Comparison of ENCODE assay signal across 25 cellular contexts in the genomic region with DNA sequence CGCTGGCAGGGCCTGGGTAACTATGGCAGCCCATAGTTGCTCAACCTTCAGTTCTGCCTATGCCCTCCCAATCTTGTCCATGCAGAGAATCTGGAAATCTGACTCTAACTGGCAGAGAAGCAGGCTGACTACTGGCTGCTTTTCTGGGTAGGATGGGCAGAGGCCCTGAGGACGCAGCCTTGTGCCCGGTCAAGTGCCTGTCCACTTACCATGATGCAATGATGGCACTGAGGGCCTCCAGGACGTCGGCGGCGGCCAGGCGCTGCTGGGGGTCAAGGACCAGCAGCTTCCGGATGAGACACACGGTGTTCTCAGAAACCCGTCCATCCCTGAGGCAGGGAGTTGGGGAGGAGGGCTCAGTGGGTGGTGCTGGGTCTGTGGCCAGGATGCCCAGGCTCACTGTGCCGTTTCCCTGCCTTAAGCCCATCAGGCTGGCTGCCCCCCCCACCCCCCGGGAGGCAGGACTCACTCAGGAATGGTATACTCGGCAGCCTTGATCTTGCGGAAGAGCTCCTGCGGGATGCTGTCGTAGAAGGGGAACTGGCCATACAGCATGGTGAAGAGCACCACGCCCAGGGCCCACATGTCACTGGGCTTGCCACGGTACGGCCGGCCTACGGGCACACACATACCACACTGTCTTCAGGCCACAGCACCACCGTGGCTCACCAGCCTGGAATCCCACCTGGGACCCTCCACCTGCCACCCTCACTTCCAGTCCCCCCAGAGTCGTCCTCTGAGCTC. TPM values are rescaled to one million over a fixed set of nuclear protein-coding genes. Genes with fewer than 3 reads are reported as not detected.
DNase-seq lines count a peak whose midpoint lies in the region; ATAC-seq, FAIRE-seq and TF ChIP-seq lines count a peak whose summit lies in the region.
"Had no signal": no experiment of that assay in that cellular context is flagged by ENCODE, and none has a peak within 500 bp of the region (broad histone marks: within the 10 kb centered on the region; RNA-seq: fewer than 3 reads in every experiment).

No MANE protein-coding gene starts in this region.

- dilution Hi-C loops in IMR-90 (cut with HindIII; ENCODE audit: low sequenced_read_pairs, unreplicated experiment) = no loop called here

- no peak overlapping the region for H3K4me3 ChIP-seq in IMR-90 (ENCODE audit: insufficient read depth, low read depth, low read length)
- H3K4me3 ChIP-seq in bronchial epithelial cell (ENCODE audit: low read depth, low read length) = no peak overlapping the region
- H3K4me3 ChIP-seq in neuronal stem cell (ENCODE audit: low read length in 2 of 2) = no peak overlapping the region
- no peak overlapping the region for H3K4me3 ChIP-seq in stomach
- H3K4me3 ChIP-seq: heart right ventricle, left lung, prostate gland had no signal

- ATAC-seq in IMR-90 (ENCODE audit: low read depth) = no peak
- no peak for ATAC-seq in effector memory CD8-positive, alpha-beta T cell (replicated peaks)
- ATAC-seq in HG03342 (IDR thresholded peaks at IDR 0.05; ENCODE audit: unreplicated experiment) = no peak

- TF ChIP-seq RAD21 in IMR-90 (IDR thresholded peaks at IDR 0.05; ENCODE audit: low read length) = no peak

- H3K36me3 ChIP-seq in IMR-90 (ENCODE audit: control insufficient read depth, insufficient read depth, low read length) (peaks cover 74% of the 10 kb centered on the region), bronchial epithelial cell (ENCODE audit: control insufficient read depth, insufficient read depth, low read length) (peaks cover 59% of the 10 kb centered on the region), neuronal stem cell (replicated peaks in 1 of 2; ENCODE audit: control insufficient read depth in 2 of 2, insufficient read depth in 2 of 2, low read length in 2 of 2) (peaks cover 42 to 78% of the 10 kb centered on the region in 2 donors), stomach (peaks cover 62 to 96% (median 91%) of the 10 kb centered on the region in 4 donors)

- peak; percentile 66 for FAIRE-seq in bronchial epithelial cell (lab: Jason Lieb, UNC)
- FAIRE-seq: G401.6 had no signal

- H3K4me3 Mint-ChIP-seq in effector memory CD8-positive, alpha-beta T cell = no peak overlapping the region
- H3K4me3 Mint-ChIP-seq: CD4-positive, alpha-beta memory T cell; central memory CD8-positive, alpha-beta T cell; nephron progenitor cell; T-helper 2 cell treated with Interferon-gamma antibody and Interleukin-4, amounts not matched to agents 5 μg/mL and 100 μg/mL, for 36 hours had no signal

- no peak overlapping the region for H4K5ac ChIP-seq in IMR-90 (ENCODE audit: low read depth, low read length)

- peak overlapping the region; percentile 95 for H2AK9ac ChIP-seq in IMR-90 (replicated peaks; ENCODE audit: low read depth, low read length, poor library complexity)

- CTCF ChIA-PET in IMR-90 (lab: Yijun Ruan, JAX) = interaction anchor here (0.7 kb wide), 1 partner anchor 76 kb away, joined by 5 read pairs; no protein-coding TSS in a partner anchor

- H2BK20ac ChIP-seq in IMR-90 (ENCODE audit: low read depth, low read length) = no peak overlapping the region

- peak overlapping the region in 1 of 2 donors; percentile 23 for H3K27ac Mint-ChIP-seq in effector memory CD8-positive, alpha-beta T cell
- H3K27ac Mint-ChIP-seq: T-helper 2 cell treated with Interferon-gamma antibody and Interleukin-4, amounts not matched to agents 5 μg/mL and 100 μg/mL, for 36 hours had no signal

- peaks cover 12% of the 10 kb centered on the region for H3K4me1 ChIP-seq in IMR-90 (ENCODE audit: control insufficient read depth, insufficient read depth, low read length)
- H3K4me1 ChIP-seq in neuronal stem cell (ENCODE audit: control insufficient read depth in 2 of 2, insufficient read depth in 1 of 2, low read depth in 1 of 2, low read length in 2 of 2) = no peaks in the 10 kb centered on the region
- H3K4me1 ChIP-seq in stomach = peaks cover 2 to 34% (median 8%) of the 10 kb centered on the region in 4 donors
- H3K4me1 ChIP-seq: prostate gland had no signal

- H3K9ac ChIP-seq in IMR-90 (ENCODE audit: low read depth, low read length) (no peak overlapping the region), neuronal stem cell (ENCODE audit: low read depth, low read length, poor library complexity) (peak overlapping the region; percentile 30)

- no TSS peak for BruUV-seq in IMR-90 (replicated peaks; lab: Mats Ljungman, UMichigan)

- H3K79me1 ChIP-seq in IMR-90 (ENCODE audit: low read depth in 1 of 2, low read length in 2 of 2) (peaks cover 9 to 46% of the 10 kb centered on the region in 2 experiments; a peak in 2 of 4 replicates), neuronal stem cell (ENCODE audit: low read depth, low read length) (peaks cover 3% of the 10 kb centered on the region)

- peaks cover 11% of the 10 kb centered on the region for H3K9me1 ChIP-seq in IMR-90 (ENCODE audit: insufficient read depth, low read length)

- H4K20me1 ChIP-seq in IMR-90 (ENCODE audit: insufficient read depth, low read length) = no peaks in the 10 kb centered on the region

- H3K14ac ChIP-seq in IMR-90 (replicated peaks; ENCODE audit: low read depth, low read length) (no peak overlapping the region; the same call in 1 of the 2 replicates), neuronal stem cell (ENCODE audit: low read length) (no peak overlapping the region)

- H3K27me3 ChIP-seq in IMR-90 (ENCODE audit: control insufficient read depth, insufficient read depth, low read length) (no peaks in the 10 kb centered on the region), bronchial epithelial cell (ENCODE audit: control insufficient read depth, insufficient read depth, low read length) (no peaks in the 10 kb centered on the region), neuronal stem cell (ENCODE audit: control insufficient read depth in 3 of 3, insufficient read depth in 3 of 3, low read depth in 1 of 3, low read length in 3 of 3) (no peaks in the 10 kb centered on the region), stomach (no peaks in the 10 kb centered on the region)
- H3K27me3 ChIP-seq: heart right ventricle, left lung had no signal

- no peak for TF ChIP-seq POLR2A in IMR-90 (IDR thresholded peaks at IDR 0.05; ENCODE audit: low read depth, low read length)
- TF ChIP-seq POLR2A in stomach (IDR thresholded peaks at IDR 0.05) = no peak

- WGBS in IMR-90 (ENCODE audit: extremely low coverage in 2 of 2, insufficient read length in 1 of 2), 2 experiments = 91% methylated on average over 9 of the region's 24 CpGs; no CpG with 5 or more reads in 1 of the 2 experiments
- no CpG with 5 or more reads among the region's 24 CpGs for WGBS in neuronal stem cell (ENCODE audit: extremely low coverage in 2 of 2, insufficient read length in 2 of 2, insufficient replicate concordance in 1 of 2), 2 donors
- whole genome bisulfite sequencing in stomach, 5 donors = 92 to 96% (median 93%) methylated on average over 16 to 24 of the region's 24 CpGs

- H3K27ac ChIP-seq in IMR-90 (ENCODE audit: insufficient read depth, low read length) (peak overlapping the region; percentile 40; the same call in 1 of the 2 replicates), neuronal stem cell (replicated peaks; ENCODE audit: low read length) (no peak overlapping the region), stomach (peak overlapping the region in 3 of 5 donors; percentile 1 to 67 (median 53))

- peak overlapping the region in 1 of 2 experiments; percentile 60; a peak in 2 of 4 replicates for H4K8ac ChIP-seq in IMR-90 (ENCODE audit: low read depth in 2 of 2, low read length in 2 of 2)
- H4K8ac ChIP-seq in neuronal stem cell (ENCODE audit: low read depth, low read length) = no peak overlapping the region

- H2BK5ac ChIP-seq in IMR-90 (ENCODE audit: low read depth, low read length, poor library complexity, severe bottlenecking) = peak overlapping the region; percentile 78
- no peak overlapping the region for H2BK5ac ChIP-seq in neuronal stem cell (ENCODE audit: low read length)

- peaks cover 25% of the 10 kb centered on the region for H3K36me3 Mint-ChIP-seq in effector memory CD8-positive, alpha-beta T cell (ENCODE audit: insufficient read depth)

- H3K27me3 Mint-ChIP-seq in effector memory CD8-positive, alpha-beta T cell = no peaks in the 10 kb centered on the region
- H3K27me3 Mint-ChIP-seq: CD4-positive, alpha-beta memory T cell; central memory CD8-positive, alpha-beta T cell had no signal

- no peak overlapping the region for H3K4ac ChIP-seq in IMR-90 (ENCODE audit: low read depth, low read length)
- H3K4ac ChIP-seq in neuronal stem cell (ENCODE audit: low read length) = no peak overlapping the region

- TF ChIP-seq CTCF in IMR-90 (conservative IDR thresholded peaks at IDR 0.05; ENCODE audit: low read depth, low read length) (no peak), bronchial epithelial cell (IDR thresholded peaks at IDR 0.05; ENCODE audit: insufficient read depth, low read length, severe bottlenecking) (no peak), stomach (IDR thresholded peaks at IDR 0.05) (no peak)

- H3K9me3 Mint-ChIP-seq in effector memory CD8-positive, alpha-beta T cell = no peaks in the 10 kb centered on the region
- H3K9me3 Mint-ChIP-seq: central memory CD8-positive, alpha-beta T cell; nephron progenitor cell; T-helper 2 cell treated with Interferon-gamma antibody and Interleukin-4, amounts not matched to agents 5 μg/mL and 100 μg/mL, for 36 hours had no signal

- H2BK12ac ChIP-seq in neuronal stem cell (ENCODE audit: low read length) = no peak overlapping the region

- H3K4me1 Mint-ChIP-seq in effector memory CD8-positive, alpha-beta T cell (ENCODE audit: low read depth in 2 of 2) = peaks cover 2 to 3% of the 10 kb centered on the region in 2 donors

- DNase-seq in IMR-90 (no peak), bronchial epithelial cell (ENCODE audit: low read depth) (no peak), neuronal stem cell (ENCODE audit: low spot score) (no peak), stomach (no peak), activated T-cell treated with anti-CD3 and anti-CD28 coated beads for 4 hours (no peak), NCI-H345 treated with DMSO at 0.1 percent for 48 hours (lab: John Stamatoyannopoulos, UW; ENCODE audit: unreplicated experiment) (no peak)
- no peak for DNase-seq in effector memory CD8-positive, alpha-beta T cell
- DNase-seq: activated CD4-positive, alpha-beta T cell treated with anti-CD3 and anti-CD28 coated beads, Interleukin-2, amount 50 U/mL, for 48 hours; activated gamma-delta T cell treated with Interleukin-2 at 50 U/mL for 16 hours; amygdala; CD4-positive, alpha-beta memory T cell; DMS153; effector CD4-positive, alpha-beta T cell; heart right ventricle; left lung; midbrain; NCI-H146; NCI-H774; nephron progenitor cell; stimulated activated CD4-positive, alpha-beta T cell treated with anti-CD3 and anti-CD28 coated beads, Interleukin-12 subunit alpha, Interleukin-12 subunit beta, amount 100 ng/mL, for 4 hours had no signal

- intact Hi-C loops in IMR-90 (cut with micrococcal nuclease) (no loop called here), stomach (cut with DNase I; ENCODE audit: low total_unique reads) (no loop called here)

- no peak overlapping the region for H3K56ac ChIP-seq in IMR-90 (ENCODE audit: extremely low read depth, insufficient read depth, low read length)

- in situ Hi-C loops in IMR-90 (cut with MboI; ENCODE audit: low sequenced_read_pairs) = no loop called here

- H2AFZ ChIP-seq in IMR-90 (replicated peaks; ENCODE audit: low read length, poor library complexity) = peak overlapping the region; percentile 36
- no peak overlapping the region for H2AFZ ChIP-seq in neuronal stem cell (ENCODE audit: low read length)

- H2BK15ac ChIP-seq in IMR-90 (ENCODE audit: low read depth, low read length) = no peak overlapping the region
- no peak overlapping the region for H2BK15ac ChIP-seq in neuronal stem cell (ENCODE audit: low read length)

- H3K18ac ChIP-seq in IMR-90 (ENCODE audit: low read depth, low read length) (no peak overlapping the region), neuronal stem cell (ENCODE audit: low read length) (no peak overlapping the region)

- H3K23ac ChIP-seq in IMR-90 (ENCODE audit: low read depth, low read length) (no peak overlapping the region), neuronal stem cell (ENCODE audit: low read depth, low read length, poor library complexity) (peak overlapping the region; percentile 8)

- no peak for TF ChIP-seq EP300 in stomach (IDR thresholded peaks at IDR 0.05)

- H2BK120ac ChIP-seq in IMR-90 (ENCODE audit: low read depth, low read length) (no peak overlapping the region), neuronal stem cell (ENCODE audit: low read depth, low read length) (no peak overlapping the region)

- POLR2A ChIA-PET in IMR-90 (lab: Charles Lee; ENCODE audit: unreplicated experiment) = no interaction called here

- no peak overlapping the region for H3K4me2 ChIP-seq in IMR-90 (ENCODE audit: low read depth, low read length)
- H3K4me2 ChIP-seq in neuronal stem cell (ENCODE audit: insufficient read depth, low read length, poor library complexity, severe bottlenecking) = no peak overlapping the region

- H4K91ac ChIP-seq in IMR-90 (ENCODE audit: insufficient read depth, low read depth, low read length) = no peak overlapping the region
- no peak overlapping the region for H4K91ac ChIP-seq in neuronal stem cell (ENCODE audit: low read depth, low read length, poor library complexity)

- no peaks in the 10 kb centered on the region for H3K9me3 ChIP-seq in IMR-90 (ENCODE audit: control insufficient read depth, insufficient read depth, low read length)
- peaks cover 0 to 1% of the 10 kb centered on the region in 2 donors for H3K9me3 ChIP-seq in neuronal stem cell (replicated peaks in 1 of 2; ENCODE audit: control insufficient read depth in 2 of 2, insufficient read depth in 1 of 2, low read depth in 1 of 2, low read length in 2 of 2)
- no peaks in the 10 kb centered on the region for H3K9me3 ChIP-seq in stomach
- H3K9me3 ChIP-seq: heart right ventricle, left lung, prostate gland had no signal

- H2AK5ac ChIP-seq in IMR-90 (ENCODE audit: low read depth, low read length) (peak overlapping the region; percentile 57), neuronal stem cell (ENCODE audit: low read depth, low read length) (no peak overlapping the region)

RNA-seq across cellular contexts. Expression of a gene that starts 20.4 kb away (rescaled TPM):
- total RNA-seq in IMR-90 (2012; rRNA removed) (49.8 and 63.3 TPM in 2 replicates), bronchial epithelial cell (17.4 and 20.5 TPM in 2 replicates), stomach (10 to 100 TPM in 3 of 5 donors, 1 to 10 TPM in 1, not detected in 1; 8.3 to 67.2 (median 44.0) TPM)
- polyA plus RNA-seq in IMR-90 (2012; rRNA removed) (64.6 and 147 TPM in 2 replicates), stomach (10 to 100 TPM; 29.0 to 35.0 (median 29.8) TPM)
- polyA plus RNA-seq in IMR-90 (2012; cell fraction: cytosol; rRNA removed) = 167 and 245 TPM in 2 replicates
- 42.8 and 99.5 TPM in 2 replicates for polyA plus RNA-seq in IMR-90 (2012; cell fraction: nucleus; rRNA removed; ENCODE audit: low replicate concordance)
- 26.4 TPM for polyA plus RNA-seq in neuronal stem cell (2013, experiment 1 of 2)
- polyA plus RNA-seq in neuronal stem cell (2013, experiment 2 of 2) = 25.2 TPM

RNA-seq across cellular contexts. Expression of a gene that starts 37.7 kb away (rescaled TPM):
- total RNA-seq in IMR-90 (2012; rRNA removed) = 1.8 and 1.9 TPM in 2 replicates
- polyA plus RNA-seq in IMR-90 (2012; rRNA removed) = 11.0 and 11.9 TPM in 2 replicates
- 2.6 and 2.9 TPM in 2 replicates for polyA plus RNA-seq in IMR-90 (2012; cell fraction: cytosol; rRNA removed)
- 65.3 and 92.1 TPM in 2 replicates for polyA plus RNA-seq in IMR-90 (2012; cell fraction: nucleus; rRNA removed; ENCODE audit: low replicate concordance)
- 2.6 and 6.9 TPM in 2 replicates for total RNA-seq in bronchial epithelial cell
- 3.3 TPM for polyA plus RNA-seq in neuronal stem cell (2013, experiment 1 of 2)
- 3.3 TPM for polyA plus RNA-seq in neuronal stem cell (2013, experiment 2 of 2)
- total RNA-seq in stomach = 100 to 1,000 TPM in 1 of 5 donors, 1 to 10 TPM in 3, not detected in 1; 3.5 to 120 (median 6.5) TPM
- 1 to 10 TPM in 2 of 3 donors, under 1 TPM in 1; 0.76 to 2.7 (median 1.8) TPM for polyA plus RNA-seq in stomach
- polyA plus RNA-seq: CD4-positive, alpha-beta memory T cell had no signal

RNA-seq across cellular contexts. Expression of a gene that starts 41.9 kb away (rescaled TPM):
- 13.9 and 16.0 TPM in 2 replicates for total RNA-seq in IMR-90 (2012; rRNA removed)
- polyA plus RNA-seq in IMR-90 (2012; rRNA removed) = 29.9 and 30.6 TPM in 2 replicates
- 19.7 and 29.3 TPM in 2 replicates for polyA plus RNA-seq in IMR-90 (2012; cell fraction: cytosol; rRNA removed)
- 49.8 and 78.6 TPM in 2 replicates for polyA plus RNA-seq in IMR-90 (2012; cell fraction: nucleus; rRNA removed; ENCODE audit: low replicate concordance)
- 9.0 and 12.3 TPM in 2 replicates for total RNA-seq in bronchial epithelial cell
- 49.4 TPM for polyA plus RNA-seq in neuronal stem cell (2013, experiment 1 of 2)
- polyA plus RNA-seq in neuronal stem cell (2013, experiment 2 of 2) = 50.2 TPM
- 10 to 100 TPM; 14.0 to 57.4 (median 28.3) TPM for total RNA-seq in stomach
- 10 to 100 TPM; 14.6 to 36.0 (median 32.1) TPM for polyA plus RNA-seq in stomach

RNA-seq across cellular contexts. Expression of a gene that starts 53.9 kb away (rescaled TPM):
- total RNA-seq in IMR-90 (2012; rRNA removed) = 10.3 and 11.7 TPM in 2 replicates
- polyA plus RNA-seq in IMR-90 (2012; rRNA removed) = 78.9 and 94.1 TPM in 2 replicates
- 66.7 and 93.2 TPM in 2 replicates for polyA plus RNA-seq in IMR-90 (2012; cell fraction: cytosol; rRNA removed)
- 24.5 and 29.7 TPM in 2 replicates for polyA plus RNA-seq in IMR-90 (2012; cell fraction: nucleus; rRNA removed; ENCODE audit: low replicate concordance)
- 7.6 and 11.5 TPM in 2 replicates for total RNA-seq in bronchial epithelial cell
- 46.9 TPM for polyA plus RNA-seq in neuronal stem cell (2013, experiment 1 of 2)
- polyA plus RNA-seq in neuronal stem cell (2013, experiment 2 of 2) = 46.5 TPM
- total RNA-seq in stomach = 100 to 1,000 TPM in 1 of 5 donors, 10 to 100 TPM in 3, 1 to 10 TPM in 1; 5.1 to 261 (median 42.6) TPM
- polyA plus RNA-seq in stomach = 10 to 100 TPM; 46.5 to 65.7 (median 64.8) TPM
